ENCODE assay signal across 8 cellular contexts in genomic region chr17:3801043-3801746, GRCh38. TPM values are rescaled to one million over a fixed set of nuclear protein-coding genes. Genes with fewer than 3 reads are reported as not detected.
A peak's percentile ranks its signal among the peaks of the same experiment; 100 is the strongest.
DNase-seq lines count a peak whose midpoint lies in the region; ATAC-seq, FAIRE-seq and TF ChIP-seq lines count a peak whose summit lies in the region.

ITGAE (minus strand) TSS chr17:3801188; CDS start chr17:3801144, 44 bp downstream.

- no peak within 1 kb of the TSS for H3K4me3 ChIP-seq in bronchial epithelial cell (ENCODE audit: low read depth, low read length)
- H3K4me3 ChIP-seq in liver (ENCODE audit: low read depth in 1 of 3, low read length in 3 of 3) = no peak within 1 kb of the TSS
- no peak within 1 kb of the TSS for H3K4me3 ChIP-seq in thyroid gland (replicated peaks in 1 of 3)

- 92% methylated on average over 19 of the region's 19 CpGs for WGBS in liver
- 74 to 75% methylated on average over 11 to 18 of the region's 19 CpGs for WGBS in thyroid gland, 2 donors

- no peaks in the 10 kb centered on the region for H3K27me3 ChIP-seq in bronchial epithelial cell (ENCODE audit: control insufficient read depth, insufficient read depth, low read length)
- no peaks in the 10 kb centered on the region for H3K27me3 ChIP-seq in liver (ENCODE audit: control insufficient read depth in 4 of 4, insufficient read depth in 4 of 4, low read length in 3 of 4)
- H3K27me3 ChIP-seq in thyroid gland = no peaks in the 10 kb centered on the region

- H3K9ac ChIP-seq in liver (ENCODE audit: low read depth in 1 of 2, low read length in 2 of 2) = peak within 1 kb of the TSS in 1 of 2 donors; percentile 33

- ATAC-seq in GM21367 (IDR thresholded peaks at IDR 0.05; ENCODE audit: unreplicated experiment) = no peak

- no peak for TF ChIP-seq RAD21 in liver (IDR thresholded peaks at IDR 0.05)

- TF ChIP-seq CTCF in bronchial epithelial cell (IDR thresholded peaks at IDR 0.05; ENCODE audit: insufficient read depth, low read length, severe bottlenecking) (no peak), liver (IDR thresholded peaks at IDR 0.05; ENCODE audit: low read depth, low read length, missing input control) (no peak), thyroid gland (IDR thresholded peaks at IDR 0.05) (no peak), GM13976 (IDR thresholded peaks at IDR 0.05; ENCODE audit: borderline replicate concordance, control extremely low read depth, extremely low read depth, insufficient read depth, missing control alignments) (no peak)

- intact Hi-C loops in T-helper 2 cell treated with Interferon-gamma antibody and Interleukin-4, amounts not matched to agents 100 ng/mL and 5 ng/mL, for 36 hours (cut with micrococcal nuclease) = no loop called here
- intact Hi-C loops in thyroid gland (cut with DNase I) = no loop called here

- peaks cover 3% of the 10 kb centered on the region for H3K36me3 ChIP-seq in bronchial epithelial cell (ENCODE audit: control insufficient read depth, insufficient read depth, low read length)
- no peaks in the 10 kb centered on the region for H3K36me3 ChIP-seq in liver (ENCODE audit: control insufficient read depth in 4 of 4, insufficient read depth in 3 of 4, low read depth in 1 of 4, low read length in 3 of 4)
- H3K36me3 ChIP-seq in thyroid gland = no peaks in the 10 kb centered on the region

- FAIRE-seq in bronchial epithelial cell (lab: Jason Lieb, UNC) = no peak

- H3K27ac ChIP-seq in liver (ENCODE audit: low read depth in 1 of 2, low read length in 2 of 2) (peak within 1 kb of the TSS; percentile 91 to 94), thyroid gland (no peak within 1 kb of the TSS)

- H3K9me3 ChIP-seq in liver (ENCODE audit: control insufficient read depth in 4 of 4, low read length in 3 of 4) (no peaks in the 10 kb centered on the region), thyroid gland (no peaks in the 10 kb centered on the region)

- no peak for TF ChIP-seq POLR2A in thyroid gland (IDR thresholded peaks at IDR 0.05)

- H3K4me1 ChIP-seq in liver (ENCODE audit: control insufficient read depth in 4 of 4, insufficient read depth in 4 of 4, low read length in 3 of 4) = peaks cover 24 to 66% (median 40%) of the 10 kb centered on the region in 4 donors
- peaks cover 5 to 15% of the 10 kb centered on the region in 2 donors for H3K4me1 ChIP-seq in thyroid gland

- DNase-seq in T-helper 2 cell (no peak), bronchial epithelial cell (ENCODE audit: low read depth) (no peak), thyroid gland (no peak), NCI-H2029 treated with DMSO at 0.1 percent for 48 hours (lab: John Stamatoyannopoulos, UW) (no peak), GM13976 (ENCODE audit: low spot score) (no peak)

- in situ Hi-C loops in GM13976 (cut with MboI; ENCODE audit: low sequenced_read_pairs, unreplicated experiment) = no loop called here

TF ChIP-seq in liver, 16 proteins besides CTCF, POLR2A, EP300 and RAD21:
- TF ChIP-seq JUND (IDR thresholded peaks at IDR 0.05) (no peak), ZBTB33 (IDR thresholded peaks at IDR 0.05) (no peak), YY1 (IDR thresholded peaks at IDR 0.05) (no peak), HNF4G (IDR thresholded peaks at IDR 0.05) (no peak), SP1 (IDR thresholded peaks at IDR 0.05) (no peak), GABPA (IDR thresholded peaks at IDR 0.05 in 1 of 2, conservative IDR thresholded peaks at IDR 0.05 in 1 of 2) (no peak), FOXA2 (IDR thresholded peaks at IDR 0.05) (no peak)
- TF ChIP-seq, protein P1, sequence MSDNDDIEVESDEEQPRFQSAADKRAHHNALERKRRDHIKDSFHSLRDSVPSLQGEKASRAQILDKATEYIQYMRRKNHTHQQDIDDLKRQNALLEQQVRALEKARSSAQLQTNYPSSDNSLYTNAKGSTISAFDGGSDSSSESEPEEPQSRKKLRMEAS (IDR thresholded peaks at IDR 0.05) = no peak

RNA-seq across cellular contexts. Expression of gene ITGAE, which starts in this region (rescaled TPM):
- 34.5 TPM in 2 replicates for total RNA-seq in T-helper 2 cell treated with Interferon-gamma antibody and Interleukin-4, amounts not matched to agents 100 ng/mL and 5 ng/mL, for 36 hours
- 17.1 and 21.9 TPM in 2 replicates for total RNA-seq in bronchial epithelial cell
- 10 to 100 TPM in 1 of 2 donors, 1 to 10 TPM in 1; 6.5 to 13.9 TPM for total RNA-seq in liver
- polyA plus RNA-seq in liver = 10 to 100 TPM; 10.3 to 17.7 TPM
- 10 to 100 TPM in 3 of 4 donors, 1 to 10 TPM in 1; 5.5 to 31.9 (median 19.4) TPM for total RNA-seq in thyroid gland

Comparison
In these comparisons a context has a peak if more than half of its experiments do, and no peak if none do; other contexts are left out.
1. H3K27ac ChIP-seq: peak in liver (2 of 2); none in thyroid gland (0 of 3).